9 cellular contexts compared by ENCODE assay signal in genomic region chr18:72086421-72086820, GRCh38.
A peak's percentile ranks its signal among the peaks of the same experiment; 100 is the strongest.
DNase-seq lines count a peak whose midpoint lies in the region; ATAC-seq and TF ChIP-seq lines count a peak whose summit lies in the region.
"Had no signal": no experiment of that assay in that cellular context is flagged by ENCODE, and none has a peak within 500 bp of the region (broad histone marks: within the 10 kb centered on the region; RNA-seq: fewer than 3 reads in every experiment).

No MANE protein-coding gene starts in this region.

- peak; percentile 77 for TF ChIP-seq CTCF in C4-2B (conservative IDR thresholded peaks at IDR 0.05)

- DNase-seq in RPMI7951 (ENCODE audit: low read depth) (peak; percentile 8), iPS DF 4.7 (ENCODE audit: extremely low read depth, low spot score) (peak; percentile 11), SHP77 treated with DMSO at 0.1 percent for 48 hours (lab: John Stamatoyannopoulos, UW) (no peak), activated gamma-delta T cell (lab: John Stamatoyannopoulos, UW) (no peak)
- no peak for DNase-seq in activated CD4-positive, CD25-positive, alpha-beta regulatory T cell treated with anti-CD3 and anti-CD28 coated beads, Interleukin-2, amount 50 U/mL, for 72 hours
- DNase-seq: pancreas had no signal

- ATAC-seq in HG02885 (IDR thresholded peaks at IDR 0.05; ENCODE audit: poor library complexity, unreplicated experiment) (peak; percentile 59), HG02678 (IDR thresholded peaks at IDR 0.05; ENCODE audit: unreplicated experiment) (no peak)

- no peak overlapping the region for H3K27ac ChIP-seq in C4-2B
- H3K27ac ChIP-seq: pancreas had no signal

Comparison
In these comparisons a context has a peak if more than half of its experiments do, and no peak if none do; other contexts are left out.
1. DNase-seq: peak in RPMI7951 (single experiment) and iPS DF 4.7 (single experiment); none in SHP77 treated with DMSO at 0.1 percent for 48 hours (single experiment), activated CD4-positive, CD25-positive, alpha-beta regulatory T cell treated with anti-CD3 and anti-CD28 coated beads, Interleukin-2, amount 50 U/mL, for 72 hours (single experiment) and activated gamma-delta T cell (single experiment).